8 cellular contexts compared by ENCODE assay signal in genomic region chr22:19854778-19855503, GRCh38. TPM values are rescaled to one million over a fixed set of nuclear protein-coding genes. Genes with fewer than 3 reads are reported as not detected.
DNase-seq lines count a peak whose midpoint lies in the region; ATAC-seq, FAIRE-seq and TF ChIP-seq lines count a peak whose summit lies in the region.

Gene GNB1L, minus strand, starts transcription at chr22:19854874. Its CDS starts 33,519 bp downstream, at chr22:19821355.
Gene RTL10, minus strand, starts transcription at chr22:19854874. Its CDS starts 2,613 bp downstream, at chr22:19852261.

- POLR2A ChIA-PET in RWPE1 (lab: Yijun Ruan, JAX; ENCODE audit: low non-redundant PET): interaction anchor here (0.6 kb wide), 1 partner anchor 48 kb away, joined by 3 read pairs; no protein-coding TSS in a partner anchor

- H3K4me3 Mint-ChIP-seq in activated T-helper 2 cell treated with anti-CD3 and anti-CD28 coated beads, Interferon-gamma antibody, Interleukin-2, Interleukin-4, amounts not matched to agents 10 μg/mL and 5 μg/mL and 100 μg/mL, durations not matched to agents 14 hours and 24 hours and 36 hours (ENCODE audit: low read depth): peak within 1 kb of the TSS; percentile 98
- peak within 1 kb of the TSS; percentile 97 for H3K4me3 Mint-ChIP-seq in natural killer cell treated with Interleukin-12 subunit alpha and Interleukin-12 subunit beta and Interleukin-15 and Interleukin-18, amount 100 ng/mL, for 72 hours

- H3K27ac ChIP-seq in RWPE1: peak within 1 kb of the TSS; percentile 93

- H3K4me1 Mint-ChIP-seq in activated T-helper 2 cell treated with anti-CD3 and anti-CD28 coated beads, Interferon-gamma antibody, Interleukin-2, Interleukin-4, amounts not matched to agents 10 μg/mL and 5 μg/mL and 100 μg/mL, durations not matched to agents 14 hours and 24 hours and 36 hours (ENCODE audit: low read depth): peaks cover 35% of the 10 kb centered on the region
- H3K4me1 Mint-ChIP-seq in natural killer cell treated with Interleukin-12 subunit alpha and Interleukin-12 subunit beta and Interleukin-15 and Interleukin-18, amount 100 ng/mL, for 72 hours (ENCODE audit: low read depth in 2 of 2): peaks cover 28 to 31% of the 10 kb centered on the region in 2 donors

- peaks cover 41% of the 10 kb centered on the region for H3K36me3 Mint-ChIP-seq in activated T-helper 2 cell treated with anti-CD3 and anti-CD28 coated beads, Interferon-gamma antibody, Interleukin-2, Interleukin-4, amounts not matched to agents 10 μg/mL and 5 μg/mL and 100 μg/mL, durations not matched to agents 14 hours and 24 hours and 36 hours (ENCODE audit: low read depth)
- H3K36me3 Mint-ChIP-seq in natural killer cell treated with Interleukin-12 subunit alpha and Interleukin-12 subunit beta and Interleukin-15 and Interleukin-18, amount 100 ng/mL, for 72 hours: no peaks in the 10 kb centered on the region

- H3K4me1 ChIP-seq in ES-I3 (ENCODE audit: insufficient read depth, low read length): 0 out of 2 replicates have a peak, but pooled peaks cover 4% of the 10 kb centered on the region

- H3K9ac ChIP-seq in ES-I3 (ENCODE audit: low read depth, low read length): peak within 1 kb of the TSS; percentile 98

- intact Hi-C loops in activated T-helper 2 cell treated with anti-CD3 and anti-CD28 coated beads, Interferon-gamma antibody, Interleukin-2, Interleukin-4, amounts not matched to agents 10 μg/mL and 5 μg/mL and 100 μg/mL, durations not matched to agents 14 hours and 24 hours and 36 hours (cut with micrococcal nuclease): loop anchor here (1.0 to 5.0 kb wide), 4 partner anchors 37 to 262 kb away; partner anchors contain the start of genes COMT, RANBP1, TRMT2A and TXNRD2

- H3K9me3 Mint-ChIP-seq in activated T-helper 2 cell treated with anti-CD3 and anti-CD28 coated beads, Interferon-gamma antibody, Interleukin-2, Interleukin-4, amounts not matched to agents 10 μg/mL and 5 μg/mL and 100 μg/mL, durations not matched to agents 14 hours and 24 hours and 36 hours: no peaks in the 10 kb centered on the region
- no peaks in the 10 kb centered on the region for H3K9me3 Mint-ChIP-seq in natural killer cell treated with Interleukin-12 subunit alpha and Interleukin-12 subunit beta and Interleukin-15 and Interleukin-18, amount 100 ng/mL, for 72 hours

- DNase-seq in H54 (ENCODE audit: insufficient read length, low spot score) (peak; percentile 87), LoVo (ENCODE audit: low spot score) (peak; percentile 98), RWPE1 (ENCODE audit: low spot score) (peak; percentile 86), fibroblast of peridontal ligament (ENCODE audit: extremely low read depth) (peak; percentile 93)
- peak; percentile 95 for DNase-seq in activated T-helper 2 cell treated with anti-CD3 and anti-CD28 coated beads, Interferon-gamma antibody, Interleukin-2, Interleukin-4, amounts not matched to agents 10 μg/mL and 5 μg/mL and 100 μg/mL, durations not matched to agents 14 hours and 24 hours and 36 hours (ENCODE audit: low spot score)
- peak; percentile 98 for DNase-seq in natural killer cell treated with Interleukin-12 subunit alpha and Interleukin-12 subunit beta and Interleukin-15 and Interleukin-18, amount 100 ng/mL, for 72 hours (ENCODE audit: low spot score)
- peak; percentile 93 for DNase-seq in stimulated activated naive CD4-positive, alpha-beta T cell treated with Interleukin-2 at 50 U/mL for 16 hours (lab: John Stamatoyannopoulos, UW)

- peak within 1 kb of the TSS; percentile 93 for H3K27ac Mint-ChIP-seq in activated T-helper 2 cell treated with anti-CD3 and anti-CD28 coated beads, Interferon-gamma antibody, Interleukin-2, Interleukin-4, amounts not matched to agents 10 μg/mL and 5 μg/mL and 100 μg/mL, durations not matched to agents 14 hours and 24 hours and 36 hours
- H3K27ac Mint-ChIP-seq in natural killer cell treated with Interleukin-12 subunit alpha and Interleukin-12 subunit beta and Interleukin-15 and Interleukin-18, amount 100 ng/mL, for 72 hours: peak within 1 kb of the TSS; percentile 85 to 89

- no peaks in the 10 kb centered on the region for H3K9me3 ChIP-seq in ES-I3 (ENCODE audit: control insufficient read depth, insufficient read depth, low read length)

- FAIRE-seq in H54 (lab: Jason Lieb, UNC): no peak

- no peak for TF ChIP-seq CTCF in RWPE1 (conservative IDR thresholded peaks at IDR 0.05; ENCODE audit: low read depth)

- H3K27me3 Mint-ChIP-seq in activated T-helper 2 cell treated with anti-CD3 and anti-CD28 coated beads, Interferon-gamma antibody, Interleukin-2, Interleukin-4, amounts not matched to agents 10 μg/mL and 5 μg/mL and 100 μg/mL, durations not matched to agents 14 hours and 24 hours and 36 hours (ENCODE audit: low read depth): no peaks in the 10 kb centered on the region
- no peaks in the 10 kb centered on the region for H3K27me3 Mint-ChIP-seq in natural killer cell treated with Interleukin-12 subunit alpha and Interleukin-12 subunit beta and Interleukin-15 and Interleukin-18, amount 100 ng/mL, for 72 hours

- ATAC-seq in natural killer cell treated with Interleukin-12 subunit alpha and Interleukin-12 subunit beta and Interleukin-15 and Interleukin-18, amount 100 ng/mL, for 72 hours: peak; percentile 96 to 98

- CTCF ChIA-PET in RWPE1 (lab: Yijun Ruan, JAX): interaction anchor here (0.6 to 1.0 kb wide), 4 partner anchors 8 to 56 kb away, joined by 3 to 4 read pairs (median 3); no protein-coding TSS in a partner anchor

- H3K36me3 ChIP-seq in ES-I3 (ENCODE audit: insufficient read depth, low read length): peaks cover 9% of the 10 kb centered on the region; the same call in 1 of the 2 replicates

- TF ChIP-seq POLR2A in H54 (IDR thresholded peaks at IDR 0.05; ENCODE audit: low read depth, low read length): peak; percentile 83

RNA-seq across cellular contexts. Expression of gene GNB1L, which starts in this region (rescaled TPM):
- 14.7 and 17.7 TPM in 2 replicates for total RNA-seq in activated T-helper 2 cell treated with anti-CD3 and anti-CD28 coated beads, Interferon-gamma antibody, Interleukin-2, Interleukin-4, amounts not matched to agents 10 μg/mL and 5 μg/mL and 100 μg/mL, durations not matched to agents 14 hours and 24 hours and 36 hours
- 10 to 100 TPM in 1 of 2 donors, 1 to 10 TPM in 1; 9.7 to 17.9 TPM for total RNA-seq in natural killer cell treated with Interleukin-12 subunit alpha and Interleukin-12 subunit beta and Interleukin-15 and Interleukin-18, amount 100 ng/mL, for 72 hours

RNA-seq across cellular contexts. Expression of gene RTL10, which starts in this region (rescaled TPM):
- 16.6 and 19.0 TPM in 2 replicates for total RNA-seq in activated T-helper 2 cell treated with anti-CD3 and anti-CD28 coated beads, Interferon-gamma antibody, Interleukin-2, Interleukin-4, amounts not matched to agents 10 μg/mL and 5 μg/mL and 100 μg/mL, durations not matched to agents 14 hours and 24 hours and 36 hours
- total RNA-seq in natural killer cell treated with Interleukin-12 subunit alpha and Interleukin-12 subunit beta and Interleukin-15 and Interleukin-18, amount 100 ng/mL, for 72 hours: 10 to 100 TPM; 11.2 to 26.3 TPM

Comparison
In these comparisons a context has a peak if more than half of its experiments do, and no peak if none do; other contexts are left out.
1. Peak in every context shown above with its lines: DNase-seq, ATAC-seq and H3K27ac ChIP-seq.